8 cellular contexts compared by ENCODE assay signal in the genomic region with DNA sequence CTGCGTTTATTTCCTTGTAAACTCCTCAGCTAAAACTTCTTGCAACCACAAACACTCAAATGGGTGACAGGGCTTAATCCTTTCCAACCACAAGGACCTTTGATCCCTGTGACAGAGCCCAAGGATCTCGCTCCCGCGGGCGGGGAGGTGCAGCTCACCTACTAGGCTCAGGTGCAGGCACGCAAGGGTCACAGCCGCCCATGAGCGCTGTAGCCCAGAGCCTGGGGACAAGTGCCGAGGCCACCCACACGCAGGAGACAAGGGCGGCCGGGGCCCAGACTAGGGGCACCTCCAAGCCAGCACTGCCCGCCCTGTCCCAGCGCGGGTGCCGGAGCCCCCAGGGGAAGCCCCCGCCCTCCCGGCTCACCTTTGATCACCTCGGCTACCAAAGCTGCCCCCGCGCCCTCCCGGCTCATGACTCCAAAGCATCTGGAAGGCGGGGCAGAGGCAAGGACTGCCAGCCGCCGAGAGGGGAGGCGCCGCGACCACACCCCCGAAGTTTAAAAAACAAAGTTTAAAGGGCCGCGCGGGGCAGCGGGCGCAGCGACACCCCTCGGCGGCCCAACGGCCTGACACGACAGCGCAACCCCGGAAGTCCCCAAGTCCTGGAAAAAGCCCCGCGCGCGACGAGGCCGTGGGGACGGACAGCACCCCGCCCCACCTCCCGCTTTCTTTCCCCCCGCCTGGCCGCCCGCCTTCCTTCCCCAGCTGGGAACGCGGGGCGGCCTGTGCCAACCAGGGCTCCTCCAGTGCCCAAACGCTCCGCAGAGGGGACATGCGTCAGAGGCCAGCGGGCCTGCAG. TPM values are rescaled to one million over a fixed set of nuclear protein-coding genes. Genes with fewer than 3 reads are reported as not detected.
DNase-seq lines count a peak whose midpoint lies in the region; TF ChIP-seq lines count a peak whose summit lies in the region.

No MANE protein-coding gene starts in this region.

- TF ChIP-seq CTCF in GM10248 (IDR thresholded peaks at IDR 0.05; ENCODE audit: control extremely low read depth, extremely low read depth, low read depth, missing control alignments) (peak; percentile 78), choroid plexus epithelial cell (conservative IDR thresholded peaks at IDR 0.05; ENCODE audit: low read depth, low read length) (peak; percentile 47)

- H3K27me3 ChIP-seq in GM23248 (replicated peaks; ENCODE audit: insufficient read depth): no peaks in the 10 kb centered on the region

- H3K36me3 ChIP-seq in GM23248 (ENCODE audit: low read depth): no peaks in the 10 kb centered on the region

- H3F3A ChIP-seq in GM23248 (ENCODE audit: insufficient read depth): peaks cover 22% of the 10 kb centered on the region

- no peaks in the 10 kb centered on the region for H3K9me3 ChIP-seq in GM23248 (ENCODE audit: low read depth)

- peaks cover 10% of the 10 kb centered on the region for H3K4me1 ChIP-seq in GM23248 (ENCODE audit: insufficient read depth)

- CTCF ChIA-PET in GM10248 (lab: Yijun Ruan, JAX): interaction anchor here (0.5 to 2.2 kb wide), 9 partner anchors 8 to 1361 kb away, joined by 3 to 7 read pairs (median 3); a partner anchor contains a TSS

- WGBS in GM23248 (ENCODE audit: low coverage in 1 of 2, low lambda C conversion rate in 2 of 2, missing lambda C conversion rate in 2 of 2), 2 experiments: 1% methylated on average over 48 to 57 of the region's 60 CpGs

- peaks cover 40% of the 10 kb centered on the region for H3K79me2 ChIP-seq in GM23248 (ENCODE audit: insufficient read depth)

- peak overlapping the region; percentile 78 for H2AFZ ChIP-seq in GM23248

- H3K9ac ChIP-seq in GM23248: peak overlapping the region; percentile 94

- H3K4me3 ChIP-seq in GM23248 (peak overlapping the region; percentile 88), choroid plexus epithelial cell (ENCODE audit: low read depth, low read length) (peak overlapping the region; percentile 74)

- POLR2A ChIA-PET in GM10248 (lab: Yijun Ruan, JAX): no interaction called here

- DNase-seq in GM10248 (ENCODE audit: extremely low spot score): peak; percentile 90
- peak; percentile 83 for DNase-seq in GM23248
- peak; percentile 91 for DNase-seq in M059J (ENCODE audit: low read depth)
- peak; percentile 84 for DNase-seq in activated CD4-positive, alpha-beta T cell treated with anti-CD3 and anti-CD28 coated beads for 48 hours
- DNase-seq in choroid plexus epithelial cell (ENCODE audit: low read depth): peak; percentile 31
- DNase-seq in left kidney (ENCODE audit: low read depth, low spot score): peak; percentile 82
- peak; percentile 48 to 56 for DNase-seq in stimulated activated CD4-positive, alpha-beta T cell treated with anti-CD3 and anti-CD28 coated beads, Interleukin-1b, Interleukin-23, amount 100 ng/mL, for 4 hours (ENCODE audit: low read depth in 2 of 2)
- no peak for DNase-seq in AML-193 (lab: John Stamatoyannopoulos, UW)

- peak overlapping the region; percentile 95 for H3K4me2 ChIP-seq in GM23248 (ENCODE audit: unreplicated experiment)

- no peaks in the 10 kb centered on the region for H3K9me2 ChIP-seq in GM23248 (ENCODE audit: insufficient read depth)

- H3K27ac ChIP-seq in GM23248: peak overlapping the region; percentile 84

- in situ Hi-C loops in GM23248 (cut with MboI): no loop called here

- no peaks in the 10 kb centered on the region for H4K20me1 ChIP-seq in GM23248 (ENCODE audit: insufficient read depth)

RNA-seq across cellular contexts. Expression of a gene that starts 53.0 kb away (rescaled TPM):
- total RNA-seq in GM23248 (2014; rRNA removed; shearing (Covaris generic)): 17.2 and 20.9 TPM in 2 replicates
- 7.6 and 8.1 TPM in 2 replicates for polyA plus RNA-seq in GM23248 (2016; fragmentation: Nextera tagmentation; extraction: Ambion mirVana)
- total RNA-seq in M059J (2014; rRNA removed; shearing (Covaris generic)): 14.6 and 28.6 TPM in 2 replicates

Comparison
In these comparisons a context has a peak if more than half of its experiments do, and no peak if none do; other contexts are left out.
1. DNase-seq: peak in GM10248 (single experiment), GM23248 (single experiment), M059J (single experiment), activated CD4-positive, alpha-beta T cell treated with anti-CD3 and anti-CD28 coated beads for 48 hours (single experiment), choroid plexus epithelial cell (single experiment), left kidney (single experiment) and stimulated activated CD4-positive, alpha-beta T cell treated with anti-CD3 and anti-CD28 coated beads, Interleukin-1b, Interleukin-23, amount 100 ng/mL, for 4 hours (2 of 2); none in AML-193 (0 of 2).